Comparison of ENCODE assay signal across 1 cellular context in the genomic region with DNA sequence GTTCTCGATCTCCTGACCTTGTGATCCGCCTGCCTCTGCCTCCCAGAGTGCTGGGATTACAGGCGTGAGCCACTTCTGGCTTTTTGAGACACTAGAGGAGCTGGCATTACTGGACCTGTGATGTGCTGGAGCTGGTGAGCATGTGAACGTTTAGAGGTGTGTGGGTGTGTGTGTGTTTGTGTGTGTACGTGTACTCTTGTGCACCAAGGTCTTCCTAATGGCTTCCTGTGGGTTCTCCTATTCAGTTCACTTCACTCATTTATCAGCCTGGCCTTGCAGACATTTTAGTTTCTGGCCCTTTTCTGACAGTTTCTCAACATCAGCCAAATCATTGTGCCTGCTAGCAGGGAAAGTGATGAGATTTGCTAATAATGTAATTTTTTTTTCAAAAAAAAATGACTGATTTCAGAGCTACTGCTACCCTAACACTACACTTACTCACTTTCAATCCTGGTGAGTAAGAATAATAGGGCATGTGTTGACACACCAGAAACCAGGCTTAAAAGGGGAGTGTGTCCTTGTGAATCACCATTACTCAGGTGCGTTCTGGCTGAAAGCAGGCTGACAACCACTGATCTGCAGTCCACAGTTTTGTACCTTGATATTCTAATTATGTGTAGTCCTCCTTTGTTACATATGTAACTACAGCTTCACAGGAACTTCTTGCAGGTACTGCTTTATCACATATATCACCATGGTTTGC.
TF ChIP-seq lines count a peak whose summit lies in the region.

No MANE protein-coding gene starts in this region.

TF ChIP-seq in GM12878, 131 proteins besides CTCF, POLR2A, EP300 and RAD21:
- no peak for TF ChIP-seq RB1 (IDR thresholded peaks at IDR 0.05; ENCODE audit: borderline replicate concordance)
- peak; percentile 48; the same call in 1 of the 2 replicates for TF ChIP-seq JUNB (IDR thresholded peaks at IDR 0.05)
- TF ChIP-seq, protein P1, sequence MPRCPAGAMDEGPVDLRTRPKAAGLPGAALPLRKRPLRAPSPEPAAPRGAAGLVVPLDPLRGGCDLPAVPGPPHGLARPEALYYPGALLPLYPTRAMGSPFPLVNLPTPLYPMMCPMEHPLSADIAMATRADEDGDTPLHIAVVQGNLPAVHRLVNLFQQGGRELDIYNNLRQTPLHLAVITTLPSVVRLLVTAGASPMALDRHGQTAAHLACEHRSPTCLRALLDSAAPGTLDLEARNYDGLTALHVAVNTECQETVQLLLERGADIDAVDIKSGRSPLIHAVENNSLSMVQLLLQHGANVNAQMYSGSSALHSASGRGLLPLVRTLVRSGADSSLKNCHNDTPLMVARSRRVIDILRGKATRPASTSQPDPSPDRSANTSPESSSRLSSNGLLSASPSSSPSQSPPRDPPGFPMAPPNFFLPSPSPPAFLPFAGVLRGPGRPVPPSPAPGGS (IDR thresholded peaks at IDR 0.05; ENCODE audit: borderline replicate concordance, insufficient read depth, low read depth, low read length, poor library complexity, severe bottlenecking) = peak; percentile 58
- TF ChIP-seq MLLT1 (IDR thresholded peaks at IDR 0.05) = no peak
- TF ChIP-seq, protein P2, sequence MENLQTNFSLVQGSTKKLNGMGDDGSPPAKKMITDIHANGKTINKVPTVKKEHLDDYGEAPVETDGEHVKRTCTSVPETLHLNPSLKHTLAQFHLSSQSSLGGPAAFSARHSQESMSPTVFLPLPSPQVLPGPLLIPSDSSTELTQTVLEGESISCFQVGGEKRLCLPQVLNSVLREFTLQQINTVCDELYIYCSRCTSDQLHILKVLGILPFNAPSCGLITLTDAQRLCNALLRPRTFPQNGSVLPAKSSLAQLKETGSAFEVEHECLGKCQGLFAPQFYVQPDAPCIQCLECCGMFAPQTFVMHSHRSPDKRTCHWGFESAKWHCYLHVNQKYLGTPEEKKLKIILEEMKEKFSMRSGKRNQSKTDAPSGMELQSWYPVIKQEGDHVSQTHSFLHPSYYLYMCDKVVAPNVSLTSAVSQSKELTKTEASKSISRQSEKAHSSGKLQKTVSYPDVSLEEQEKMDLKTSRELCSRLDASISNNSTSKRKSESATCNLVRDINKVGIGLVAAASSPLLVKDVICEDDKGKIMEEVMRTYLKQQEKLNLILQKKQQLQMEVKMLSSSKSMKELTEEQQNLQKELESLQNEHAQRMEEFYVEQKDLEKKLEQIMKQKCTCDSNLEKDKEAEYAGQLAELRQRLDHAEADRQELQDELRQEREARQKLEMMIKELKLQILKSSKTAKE (IDR thresholded peaks at IDR 0.05; ENCODE audit: low read depth, poor library complexity, severe bottlenecking) = no peak
- no peak for TF ChIP-seq YY1 (IDR thresholded peaks at IDR 0.05; ENCODE audit: low read depth, low read length)
TF ChIP-seq in GM12878: peak in this region for 2.
